In the genomic region with DNA sequence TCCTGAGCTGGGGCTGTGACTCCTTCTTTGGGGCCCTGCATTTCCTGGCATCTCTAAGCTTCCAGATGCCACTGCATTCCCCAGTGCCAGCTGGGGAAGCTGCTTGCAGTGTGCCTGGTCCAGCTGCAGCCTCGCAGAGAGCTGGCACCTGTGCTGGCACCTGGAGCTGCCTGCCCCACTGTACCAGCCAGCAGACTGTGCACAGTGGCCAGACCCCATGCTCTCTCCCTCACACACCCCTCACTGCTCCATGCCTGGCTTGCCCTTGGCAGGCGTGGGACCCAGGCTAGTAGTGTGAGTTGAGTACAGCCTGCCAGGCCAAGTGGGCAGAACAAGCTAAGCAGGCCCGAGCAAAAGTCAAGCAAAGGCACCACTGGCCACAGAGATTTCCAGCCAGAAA, we compare ENCODE assay signal across 22 cellular contexts.
"Had no signal": no experiment of that assay in that cellular context is flagged by ENCODE, and none has a peak within 500 bp of the region (broad histone marks: within the 10 kb centered on the region; RNA-seq: fewer than 3 reads in every experiment).

No MANE protein-coding gene starts in this region.

- FAIRE-seq: colon, endothelial cell of umbilical vein, frontal cortex had no signal

- H3K36me3 ChIP-seq: esophagus muscularis mucosa, gastroesophageal sphincter, heart left ventricle, left lung, lower lobe of right lung had no signal

- H3K36me3 Mint-ChIP-seq: immature natural killer cell had no signal

- H3K4me1 ChIP-seq: gastroesophageal sphincter had no signal

- H3K27me3 ChIP-seq: dorsolateral prefrontal cortex, esophagus muscularis mucosa, foreskin keratinocyte, gastroesophageal sphincter, heart left ventricle, hepatocyte, left lung had no signal

- H3K27ac Mint-ChIP-seq: immature natural killer cell had no signal

- ATAC-seq: foreskin keratinocyte, gastroesophageal sphincter, heart left ventricle, left cardiac atrium, left lung, left ventricle myocardium superior had no signal

- H3K9me3 Mint-ChIP-seq: immature natural killer cell had no signal

- H3K4me3 ChIP-seq: coronary artery, dorsolateral prefrontal cortex, esophagus muscularis mucosa, gastroesophageal sphincter, heart left ventricle, hepatocyte, left lung, lower lobe of right lung had no signal

- DNase-seq: dermis blood vessel endothelial cell; dorsolateral prefrontal cortex; effector CD4-positive, alpha-beta T cell; effector memory CD4-positive, alpha-beta T cell; foreskin keratinocyte; heart left ventricle; hypothalamus; immature natural killer cell; islet precursor cell; left cardiac atrium; left ventricle myocardium superior; lower lobe of right lung; mesendoderm; midbrain had no signal

- H2AFZ ChIP-seq: hepatocyte had no signal

- H3K27ac ChIP-seq: coronary artery, dorsolateral prefrontal cortex, esophagus muscularis mucosa, foreskin keratinocyte, gastroesophageal sphincter, heart left ventricle, hepatocyte, left lung, lower lobe of right lung had no signal

- H3K4me2 ChIP-seq: hepatocyte had no signal

- H3K9me3 ChIP-seq: esophagus muscularis mucosa, gastroesophageal sphincter, heart left ventricle, left lung, lower lobe of right lung had no signal

- H3K4me3 Mint-ChIP-seq: immature natural killer cell had no signal
